12 cellular contexts compared by ENCODE assay signal in the genomic region with DNA sequence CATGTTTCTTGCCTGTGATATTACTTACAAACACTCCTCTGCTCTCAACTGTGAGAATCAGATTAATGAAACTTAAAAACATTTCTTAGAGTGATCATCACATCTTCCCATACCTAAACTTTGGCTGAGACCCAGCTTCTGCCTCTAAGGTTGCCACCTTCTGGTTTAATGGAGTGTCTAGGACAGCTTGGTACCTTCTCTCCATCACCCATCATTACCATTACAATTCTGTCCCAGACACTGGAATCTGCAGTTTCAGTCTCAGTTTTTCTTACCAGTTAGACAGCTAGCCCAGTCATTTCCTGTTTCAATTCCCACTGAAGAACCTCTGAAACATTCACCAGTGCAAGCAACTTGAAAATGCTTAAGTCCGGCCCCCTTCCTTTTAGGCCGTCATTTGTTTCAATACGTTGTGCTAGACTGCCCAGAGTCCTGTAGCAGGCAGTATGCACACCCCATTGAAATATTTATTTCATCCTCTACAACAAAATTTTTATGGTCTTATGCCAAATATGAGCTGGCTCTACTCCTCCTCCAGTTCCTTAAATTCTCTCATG.
DNase-seq lines count a peak whose midpoint lies in the region; ATAC-seq, FAIRE-seq and TF ChIP-seq lines count a peak whose summit lies in the region.
"Had no signal": no experiment of that assay in that cellular context is flagged by ENCODE, and none has a peak within 500 bp of the region (broad histone marks: within the 10 kb centered on the region; RNA-seq: fewer than 3 reads in every experiment).

No MANE protein-coding gene starts in this region.

- H3K4me2 ChIP-seq in MM.1S (ENCODE audit: low read depth, low read length) (peak overlapping the region; percentile 38), K562 (ENCODE audit: insufficient read depth, low read length) (no peak overlapping the region)

- no peaks in the 10 kb centered on the region for H3K9me2 ChIP-seq in MM.1S (replicated peaks; ENCODE audit: insufficient read depth, low read length)

- H4K20me1 ChIP-seq in MM.1S (ENCODE audit: insufficient read depth, low read length) (no peaks in the 10 kb centered on the region), K562 (replicated peaks; ENCODE audit: control insufficient read depth, insufficient read depth, low read length) (no peaks in the 10 kb centered on the region)

- H2AFZ ChIP-seq in MM.1S (ENCODE audit: low read length) (peak overlapping the region; percentile 40), K562 (ENCODE audit: low read depth, low read length) (no peak overlapping the region)

- H3K9me1 ChIP-seq in K562 (ENCODE audit: control insufficient read depth, insufficient read depth, low read length): no peaks in the 10 kb centered on the region

- POLR2A ChIA-PET in K562 (lab: Yijun Ruan, JAX): interaction anchor here (0.6 to 0.8 kb wide), 3 partner anchors 9 to 174 kb away, joined by 3 read pairs; no protein-coding TSS in a partner anchor

- no peak overlapping the region for H3K9ac ChIP-seq in MM.1S (ENCODE audit: low read length)
- no peak overlapping the region for H3K9ac ChIP-seq in K562 (ENCODE audit: insufficient read depth in 1 of 2, low read depth in 2 of 2, low read length in 2 of 2)

- H3K27me3 ChIP-seq in MM.1S (replicated peaks; ENCODE audit: insufficient read depth, low read length) (no peaks in the 10 kb centered on the region), K562 (ENCODE audit: control insufficient read depth in 2 of 2, insufficient read depth in 2 of 2, low read length in 2 of 2) (no peaks in the 10 kb centered on the region)
- H3K27me3 ChIP-seq: MG63, uterus had no signal

- in situ Hi-C loops in K562 (cut with MboI): no loop called here

- peaks cover 21% of the 10 kb centered on the region for H3K4me1 ChIP-seq in MM.1S (ENCODE audit: low read length)
- no peaks in the 10 kb centered on the region for H3K4me1 ChIP-seq in K562 (replicated peaks in 1 of 2; ENCODE audit: control insufficient read depth in 2 of 2, insufficient read depth in 2 of 2, low read length in 2 of 2)
- H3K4me1 ChIP-seq: uterus had no signal

- peak; percentile 8 to 28 for DNase-seq in AML-193 (lab: John Stamatoyannopoulos, UW)
- peak; percentile 85 for DNase-seq in MM.1S
- no peak for DNase-seq in K562 (ENCODE audit: extremely low read depth in 1 of 4, low spot score in 3 of 4)
- DNase-seq in medulla oblongata (ENCODE audit: extremely low spot score): peak; percentile 37
- no peak for DNase-seq in SK-N-DZ (ENCODE audit: low spot score)
- DNase-seq in activated naive CD4-positive, alpha-beta T cell treated with anti-CD3 and anti-CD28 coated beads, Interleukin-2, amount 50 U/mL, for 16 hours: no peak
- no peak for DNase-seq in posterior cingulate gyrus
- DNase-seq: effector CD4-positive, alpha-beta T cell; MG63; midbrain; uterus had no signal

- no peak for TF ChIP-seq RAD21 in K562 (CRISPR knock-in tag; conservative IDR thresholded peaks at IDR 0.05 in 1 of 2, IDR thresholded peaks at IDR 0.05 in 1 of 2)

- H3K79me2 ChIP-seq in MM.1S (ENCODE audit: low read length) (no peaks in the 10 kb centered on the region), K562 (ENCODE audit: control insufficient read depth, insufficient read depth, low read length) (no peaks in the 10 kb centered on the region)

- H3K4me3 ChIP-seq in MM.1S (ENCODE audit: low read length) (no peak overlapping the region), K562 (no peak overlapping the region)
- H3K4me3 ChIP-seq: MG63, uterus had no signal

- H3K27ac ChIP-seq in MM.1S (ENCODE audit: low read length) (peak overlapping the region; percentile 39; the same call in 1 of the 2 replicates), K562 (ENCODE audit: extremely low read depth, low read depth, low read length) (no peak overlapping the region)

- peak; percentile 35 for FAIRE-seq in K562 (lab: Jason Lieb, UNC)

- TF ChIP-seq POLR2A in K562 (conservative IDR thresholded peaks at IDR 0.05): no peak

- no peak for TF ChIP-seq EP300 in K562 (IDR thresholded peaks at IDR 0.05; ENCODE audit: low read length)

- WGBS in K562 (ENCODE audit: insufficient coverage, low coverage, missing lambda C conversion rate): 71% methylated on average over 3 of the region's 3 CpGs

- H3K36me3 ChIP-seq in MM.1S (replicated peaks; ENCODE audit: insufficient read depth, low read length) (no peaks in the 10 kb centered on the region), K562 (ENCODE audit: control insufficient read depth, insufficient read depth, low read length) (no peaks in the 10 kb centered on the region)
- H3K36me3 ChIP-seq: MG63, uterus had no signal

- H3K9me3 ChIP-seq in MM.1S (replicated peaks; ENCODE audit: insufficient read depth, low read length) (no peaks in the 10 kb centered on the region), K562 (replicated peaks; ENCODE audit: control insufficient read depth, insufficient read depth, low read depth, low read length) (no peaks in the 10 kb centered on the region)
- H3K9me3 ChIP-seq: MG63, uterus had no signal

- intact Hi-C loops in K562 (cut with micrococcal nuclease): no loop called here
- intact Hi-C loops in posterior cingulate gyrus (cut with DNase I): no loop called here

- no TSS peak for BruUV-seq in K562 (replicated peaks; lab: Mats Ljungman, UMichigan)

- CTCF ChIA-PET in K562 (lab: Yijun Ruan, JAX; ENCODE audit: low intra/inter-chr PET ratio): no interaction called here

- peaks cover 17% of the 10 kb centered on the region for H3F3A ChIP-seq in MM.1S (ENCODE audit: insufficient read depth, low read length)

- TF ChIP-seq CTCF in MM.1S (IDR thresholded peaks at IDR 0.05; ENCODE audit: low read length) (peak; percentile 41), K562 (IDR thresholded peaks at IDR 0.05 in 2 of 3, conservative IDR thresholded peaks at IDR 0.05 in 1 of 3; ENCODE audit: insufficient read depth in 2 of 3, low read depth in 1 of 3, low read length in 3 of 3) (no peak)

- ATAC-seq in K562: peak; percentile 41; the same call in 1 of the 3 replicates
- no peak for ATAC-seq in HG03442 (IDR thresholded peaks at IDR 0.05; ENCODE audit: unreplicated experiment)

TF ChIP-seq in K562, 482 proteins besides CTCF, POLR2A, EP300 and RAD21:
- TF ChIP-seq MEF2A (IDR thresholded peaks at IDR 0.05; ENCODE audit: control insufficient read depth, low read depth, low read length) (no peak), NFIC (IDR thresholded peaks at IDR 0.05) (peak; percentile 18; the same call in 1 of the 2 replicates)

Comparison
In these comparisons a context has a peak if more than half of its experiments do, and no peak if none do; other contexts are left out.
1. DNase-seq: peak in AML-193 (2 of 2), MM.1S (single experiment) and medulla oblongata (single experiment); none in K562 (0 of 4), SK-N-DZ (single experiment), activated naive CD4-positive, alpha-beta T cell treated with anti-CD3 and anti-CD28 coated beads, Interleukin-2, amount 50 U/mL, for 16 hours (single experiment) and posterior cingulate gyrus (0 of 10).